ENCODE assay signal across 15 cellular contexts in genomic region chrX:29229802-29230201, GRCh38.
DNase-seq lines count a peak whose midpoint lies in the region; ATAC-seq, FAIRE-seq and TF ChIP-seq lines count a peak whose summit lies in the region.
"Had no signal": no experiment of that assay in that cellular context is flagged by ENCODE, and none has a peak within 500 bp of the region (broad histone marks: within the 10 kb centered on the region; RNA-seq: fewer than 3 reads in every experiment).

No MANE protein-coding gene starts in this region.

- H3K27me3 ChIP-seq in WERI-Rb-1 (ENCODE audit: insufficient read depth, low read depth, severe bottlenecking) (peaks cover 3% of the 10 kb centered on the region), pancreas (peaks cover 0 to 3% (median 0%) of the 10 kb centered on the region in 4 donors)
- H3K27me3 ChIP-seq: BLaER1 had no signal

- H3K27ac ChIP-seq in WERI-Rb-1, result no peak overlapping the region
- H3K27ac ChIP-seq in pancreas, result no peak overlapping the region
- H3K27ac ChIP-seq: BLaER1 had no signal

- 44 to 48% methylated on average over 2 of the region's 2 CpGs for WGBS in pancreas, 2 donors

- H3K4me1 ChIP-seq in pancreas, result no peaks in the 10 kb centered on the region
- H3K4me1 ChIP-seq: BLaER1 had no signal

- intact Hi-C loops in pancreas (cut with DNase I), result no loop called here

- peak; percentile 49; the same call in 1 of the 3 replicates for ATAC-seq in SK-N-SH treated with all-trans-retinoic acid at 6 μM for 48 hours
- no peak for ATAC-seq in pancreas

- H3K4me3 ChIP-seq in fibroblast of mammary gland (ENCODE audit: control insufficient read depth, low read depth, low read length) (no peak overlapping the region), WERI-Rb-1 (ENCODE audit: low read depth, low read length) (no peak overlapping the region), pancreas (no peak overlapping the region)
- H3K4me3 ChIP-seq: BLaER1 had no signal

- TF ChIP-seq CTCF in fibroblast of mammary gland (conservative IDR thresholded peaks at IDR 0.05; ENCODE audit: control insufficient read depth, insufficient read depth, low read depth, low read length) (no peak), WERI-Rb-1 (IDR thresholded peaks at IDR 0.05; ENCODE audit: low read depth, low read length) (no peak), pancreas (IDR thresholded peaks at IDR 0.05) (no peak)

- H3K36me3 ChIP-seq in WERI-Rb-1 (no peaks in the 10 kb centered on the region), pancreas (no peaks in the 10 kb centered on the region)
- H3K36me3 ChIP-seq: BLaER1 had no signal

- peak; percentile 39 for DNase-seq in LHCN-M2 (ENCODE audit: low read depth)
- peak; percentile 31 for DNase-seq in fibroblast of mammary gland (ENCODE audit: low read depth)
- no peak for DNase-seq in NCI-H2171 treated with DMSO at 0.1 percent for 48 hours (lab: John Stamatoyannopoulos, UW)
- DNase-seq in cerebellum (ENCODE audit: low spot score), result no peak
- no peak for DNase-seq in WERI-Rb-1
- no peak for DNase-seq in pancreas
- DNase-seq: CD8-positive, alpha-beta memory T cell; DND-41; GF-D8; NCI-H1436; NCI-H2081; NCI-H226; NCI-H526 treated with DMSO at 0.1 percent for 48 hours had no signal

- no peak for FAIRE-seq in pancreas (lab: Jason Lieb, UNC)

- no peaks in the 10 kb centered on the region for H3K9me3 ChIP-seq in WERI-Rb-1 (ENCODE audit: severe bottlenecking)
- H3K9me3 ChIP-seq in pancreas, result no peaks in the 10 kb centered on the region
- H3K9me3 ChIP-seq: BLaER1 had no signal

TF ChIP-seq in SK-N-SH treated with all-trans-retinoic acid at 6 μM for 48 hours, 23 proteins besides CTCF, POLR2A, EP300 and RAD21:
- no peak for TF ChIP-seq BACH2 (CRISPR knock-in tag; IDR thresholded peaks at IDR 0.05; ENCODE audit: borderline replicate concordance)
- TF ChIP-seq CREB5 (CRISPR knock-in tag; IDR thresholded peaks at IDR 0.05; ENCODE audit: low read depth), result no peak
- no peak for TF ChIP-seq POU6F1 (CRISPR knock-in tag; IDR thresholded peaks at IDR 0.05; ENCODE audit: borderline replicate concordance, low read depth)
- no peak for TF ChIP-seq OSR1 (CRISPR knock-in tag; IDR thresholded peaks at IDR 0.05)
- TF ChIP-seq PATZ1 (CRISPR knock-in tag; IDR thresholded peaks at IDR 0.05; ENCODE audit: borderline replicate concordance), result no peak
- no peak for TF ChIP-seq PPARA (CRISPR knock-in tag; IDR thresholded peaks at IDR 0.05; ENCODE audit: borderline replicate concordance)
- TF ChIP-seq ZNF8 (CRISPR knock-in tag; IDR thresholded peaks at IDR 0.05), result no peak
- no peak for TF ChIP-seq GLIS3 (CRISPR knock-in tag; IDR thresholded peaks at IDR 0.05)
- no peak for TF ChIP-seq ESRRG (CRISPR knock-in tag; IDR thresholded peaks at IDR 0.05)
- TF ChIP-seq RARB (CRISPR knock-in tag; IDR thresholded peaks at IDR 0.05), result no peak
- TF ChIP-seq ZFP3 (CRISPR knock-in tag; IDR thresholded peaks at IDR 0.05), result no peak
- TF ChIP-seq CSRNP3 (CRISPR knock-in tag; IDR thresholded peaks at IDR 0.05), result no peak

Comparison
In these comparisons a context has a peak if more than half of its experiments do, and no peak if none do; other contexts are left out.
1. DNase-seq: peak in LHCN-M2 (single experiment) and fibroblast of mammary gland (single experiment); none in NCI-H2171 treated with DMSO at 0.1 percent for 48 hours (single experiment), cerebellum (single experiment), WERI-Rb-1 (single experiment) and pancreas (0 of 6).